In the genomic region with DNA sequence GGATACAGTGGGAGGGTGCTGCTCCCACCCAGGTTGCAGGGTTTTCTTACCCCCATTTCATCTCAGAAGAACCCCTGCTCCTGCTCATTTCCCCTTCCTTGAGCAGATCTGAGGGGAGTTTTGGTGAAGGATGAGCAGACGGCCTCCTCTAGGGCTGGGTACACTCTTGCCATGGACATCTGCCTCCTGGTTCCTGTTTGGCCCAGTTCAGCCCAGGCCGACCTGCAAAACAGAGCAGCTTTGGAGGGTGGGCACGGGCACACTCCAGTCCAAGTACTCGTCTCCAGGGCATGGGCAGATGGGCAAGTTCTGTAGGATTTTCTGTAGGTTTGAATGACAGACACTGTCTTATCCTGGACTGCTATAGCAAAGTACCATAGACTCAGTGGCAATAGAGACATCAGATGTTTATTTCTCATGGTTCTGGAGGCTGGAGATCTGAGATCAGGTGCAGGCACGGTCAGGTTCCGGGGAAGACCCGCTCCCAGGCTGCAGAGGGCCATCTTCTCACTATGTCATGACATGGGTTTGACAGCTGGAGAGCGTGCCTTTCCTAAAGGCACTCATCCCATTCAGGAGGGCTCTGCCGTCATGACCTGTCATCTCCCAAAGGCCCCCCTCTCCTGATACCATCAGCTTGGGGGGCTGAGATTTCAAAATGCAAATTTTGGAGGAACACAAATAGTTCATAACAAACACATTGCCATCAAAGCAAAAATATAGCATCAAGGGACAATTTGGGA, we compare ENCODE assay signal across 1 cellular context.
TF ChIP-seq lines count a peak whose summit lies in the region.

No MANE protein-coding gene starts in this region.

TF ChIP-seq in A549, 52 proteins besides CTCF, POLR2A, EP300 and RAD21 (continued from another document):
- no peak for TF ChIP-seq USF2 (IDR thresholded peaks at IDR 0.05)
- TF ChIP-seq, protein P1, sequence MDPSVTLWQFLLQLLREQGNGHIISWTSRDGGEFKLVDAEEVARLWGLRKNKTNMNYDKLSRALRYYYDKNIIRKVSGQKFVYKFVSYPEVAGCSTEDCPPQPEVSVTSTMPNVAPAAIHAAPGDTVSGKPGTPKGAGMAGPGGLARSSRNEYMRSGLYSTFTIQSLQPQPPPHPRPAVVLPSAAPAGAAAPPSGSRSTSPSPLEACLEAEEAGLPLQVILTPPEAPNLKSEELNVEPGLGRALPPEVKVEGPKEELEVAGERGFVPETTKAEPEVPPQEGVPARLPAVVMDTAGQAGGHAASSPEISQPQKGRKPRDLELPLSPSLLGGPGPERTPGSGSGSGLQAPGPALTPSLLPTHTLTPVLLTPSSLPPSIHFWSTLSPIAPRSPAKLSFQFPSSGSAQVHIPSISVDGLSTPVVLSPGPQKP (IDR thresholded peaks at IDR 0.05; ENCODE audit: low read depth, low read length) = no peak
- no peak for TF ChIP-seq CBX2 (IDR thresholded peaks at IDR 0.05; ENCODE audit: borderline replicate concordance, low read depth)
- no peak for TF ChIP-seq ZFP36 (IDR thresholded peaks at IDR 0.05; ENCODE audit: borderline replicate concordance, partially characterized antibody)
- TF ChIP-seq, protein P2, sequence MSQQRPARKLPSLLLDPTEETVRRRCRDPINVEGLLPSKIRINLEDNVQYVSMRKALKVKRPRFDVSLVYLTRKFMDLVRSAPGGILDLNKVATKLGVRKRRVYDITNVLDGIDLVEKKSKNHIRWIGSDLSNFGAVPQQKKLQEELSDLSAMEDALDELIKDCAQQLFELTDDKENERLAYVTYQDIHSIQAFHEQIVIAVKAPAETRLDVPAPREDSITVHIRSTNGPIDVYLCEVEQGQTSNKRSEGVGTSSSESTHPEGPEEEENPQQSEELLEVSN (IDR thresholded peaks at IDR 0.05; ENCODE audit: borderline replicate concordance, low read depth) = no peak
- TF ChIP-seq ESRRA (IDR thresholded peaks at IDR 0.05; ENCODE audit: borderline replicate concordance, low read length) = no peak
- no peak for TF ChIP-seq RCOR1 (IDR thresholded peaks at IDR 0.05; ENCODE audit: low read depth, low read length)
- no peak for TF ChIP-seq CHD4 (IDR thresholded peaks at IDR 0.05; ENCODE audit: borderline replicate concordance)
- TF ChIP-seq BHLHE40 (IDR thresholded peaks at IDR 0.05; ENCODE audit: low read depth, low read length) = no peak
- no peak for TF ChIP-seq HOXB13 (CRISPR knock-in tag; IDR thresholded peaks at IDR 0.05; ENCODE audit: low read depth)
- TF ChIP-seq ZC3H11A (IDR thresholded peaks at IDR 0.05) = no peak
- no peak for TF ChIP-seq KDM5A (IDR thresholded peaks at IDR 0.05)
- TF ChIP-seq RFX5 (IDR thresholded peaks at IDR 0.05) = no peak
